1 cellular context compared by ENCODE assay signal in the genomic region with DNA sequence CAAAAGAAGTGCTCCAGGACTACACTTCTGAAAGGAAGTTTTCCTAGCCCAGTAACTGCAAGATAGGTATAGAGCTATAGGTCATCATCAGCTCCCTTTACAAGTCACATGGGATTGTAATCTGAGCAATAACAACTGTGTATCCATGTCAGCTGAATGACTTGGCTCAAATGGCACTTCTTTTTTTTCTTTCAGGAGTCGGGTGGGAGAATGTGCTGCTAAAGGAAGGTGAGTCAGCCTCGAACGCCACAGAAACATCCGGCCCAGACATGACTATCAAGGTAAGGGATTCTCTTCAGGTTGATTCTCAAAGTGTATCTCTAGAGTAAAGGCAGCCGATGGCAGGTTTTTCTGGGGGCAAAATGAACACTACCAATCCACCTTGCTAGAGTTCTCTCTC.
TF ChIP-seq lines count a peak whose summit lies in the region.

No MANE protein-coding gene starts in this region.

TF ChIP-seq in HCT116, 20 proteins besides CTCF, POLR2A, EP300 and RAD21 (continued from another document):
- TF ChIP-seq CEBPB (IDR thresholded peaks at IDR 0.05; ENCODE audit: low read depth) (no peak), YY1 (IDR thresholded peaks at IDR 0.05; ENCODE audit: extremely low read depth, insufficient replicate concordance, low read depth, low read length) (no peak)
- TF ChIP-seq, protein P1, sequence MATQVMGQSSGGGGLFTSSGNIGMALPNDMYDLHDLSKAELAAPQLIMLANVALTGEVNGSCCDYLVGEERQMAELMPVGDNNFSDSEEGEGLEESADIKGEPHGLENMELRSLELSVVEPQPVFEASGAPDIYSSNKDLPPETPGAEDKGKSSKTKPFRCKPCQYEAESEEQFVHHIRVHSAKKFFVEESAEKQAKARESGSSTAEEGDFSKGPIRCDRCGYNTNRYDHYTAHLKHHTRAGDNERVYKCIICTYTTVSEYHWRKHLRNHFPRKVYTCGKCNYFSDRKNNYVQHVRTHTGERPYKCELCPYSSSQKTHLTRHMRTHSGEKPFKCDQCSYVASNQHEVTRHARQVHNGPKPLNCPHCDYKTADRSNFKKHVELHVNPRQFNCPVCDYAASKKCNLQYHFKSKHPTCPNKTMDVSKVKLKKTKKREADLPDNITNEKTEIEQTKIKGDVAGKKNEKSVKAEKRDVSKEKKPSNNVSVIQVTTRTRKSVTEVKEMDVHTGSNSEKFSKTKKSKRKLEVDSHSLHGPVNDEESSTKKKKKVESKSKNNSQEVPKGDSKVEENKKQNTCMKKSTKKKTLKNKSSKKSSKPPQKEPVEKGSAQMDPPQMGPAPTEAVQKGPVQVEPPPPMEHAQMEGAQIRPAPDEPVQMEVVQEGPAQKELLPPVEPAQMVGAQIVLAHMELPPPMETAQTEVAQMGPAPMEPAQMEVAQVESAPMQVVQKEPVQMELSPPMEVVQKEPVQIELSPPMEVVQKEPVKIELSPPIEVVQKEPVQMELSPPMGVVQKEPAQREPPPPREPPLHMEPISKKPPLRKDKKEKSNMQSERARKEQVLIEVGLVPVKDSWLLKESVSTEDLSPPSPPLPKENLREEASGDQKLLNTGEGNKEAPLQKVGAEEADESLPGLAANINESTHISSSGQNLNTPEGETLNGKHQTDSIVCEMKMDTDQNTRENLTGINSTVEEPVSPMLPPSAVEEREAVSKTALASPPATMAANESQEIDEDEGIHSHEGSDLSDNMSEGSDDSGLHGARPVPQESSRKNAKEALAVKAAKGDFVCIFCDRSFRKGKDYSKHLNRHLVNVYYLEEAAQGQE (IDR thresholded peaks at IDR 0.05; ENCODE audit: low read depth), result no peak
- TF ChIP-seq, protein P2, sequence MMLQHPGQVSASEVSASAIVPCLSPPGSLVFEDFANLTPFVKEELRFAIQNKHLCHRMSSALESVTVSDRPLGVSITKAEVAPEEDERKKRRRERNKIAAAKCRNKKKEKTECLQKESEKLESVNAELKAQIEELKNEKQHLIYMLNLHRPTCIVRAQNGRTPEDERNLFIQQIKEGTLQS (IDR thresholded peaks at IDR 0.05), result no peak
